ENCODE assay signal across 1 cellular context in genomic region chr16:70113982-70114826, GRCh38.
A peak's percentile ranks its signal among the peaks of the same experiment; 100 is the strongest.
TF ChIP-seq lines count a peak whose summit lies in the region.
"Not testable (repeated sequence)": the region's sequence is repeated elsewhere in the genome, so short reads cannot be mapped to it uniquely, and the experiment has no call there.

TSS of gene PDPR (plus strand) at chr16:70114332. CDS start at chr16:70120493, 6,161 bp downstream.

TF ChIP-seq in K562, 482 proteins besides CTCF, POLR2A, EP300 and RAD21 (continued from another document and continues in another):
- TF ChIP-seq E4F1 (CRISPR knock-in tag; IDR thresholded peaks at IDR 0.05; ENCODE audit: borderline replicate concordance), result peak; percentile 94
- peak; percentile 88 for TF ChIP-seq CHD2 (IDR thresholded peaks at IDR 0.05; ENCODE audit: low read depth, low read length)
- peak; percentile 53 for TF ChIP-seq TAF1 (IDR thresholded peaks at IDR 0.05; ENCODE audit: control insufficient read depth, extremely low read depth, insufficient read depth, low read length, severe bottlenecking)
- TF ChIP-seq BHLHE40 (IDR thresholded peaks at IDR 0.05; ENCODE audit: low read length), result peak; percentile 92
- TF ChIP-seq CREB3L1 (IDR thresholded peaks at IDR 0.05; ENCODE audit: borderline replicate concordance, low read depth), result peak; percentile 94
- TF ChIP-seq MGA (IDR thresholded peaks at IDR 0.05), result peak; percentile 85
- TF ChIP-seq MAX (CRISPR knock-in tag; IDR thresholded peaks at IDR 0.05), result peak; percentile 84
- peak; percentile 38 for TF ChIP-seq FIP1L1 (IDR thresholded peaks at IDR 0.05; ENCODE audit: low read depth, low read length, poor library complexity, severe bottlenecking)
- peak; percentile 100 for TF ChIP-seq MNT (conservative IDR thresholded peaks at IDR 0.05)
- TF ChIP-seq ATF1 (CRISPR knock-in tag; IDR thresholded peaks at IDR 0.05), result 0 out of 2 replicates have a peak, but pooled peaks have one; percentile 37
- TF ChIP-seq ATF1 (tag; IDR thresholded peaks at IDR 0.05), result peak; percentile 85
- peak; percentile 85 for TF ChIP-seq EGR1 (conservative IDR thresholded peaks at IDR 0.05)
- TF ChIP-seq KLF6 (CRISPR knock-in tag; IDR thresholded peaks at IDR 0.05; ENCODE audit: borderline replicate concordance), result peak; percentile 65; the same call in 1 of the 2 replicates
- TF ChIP-seq FOXK2 (conservative IDR thresholded peaks at IDR 0.05 in 1 of 2, IDR thresholded peaks at IDR 0.05 in 1 of 2; ENCODE audit: low read depth in 2 of 2), result peak; percentile 93 to 94
- TF ChIP-seq ATF7 (IDR thresholded peaks at IDR 0.05), result peak; percentile 66
- TF ChIP-seq NRF1 (conservative IDR thresholded peaks at IDR 0.05 in 1 of 2, IDR thresholded peaks at IDR 0.05 in 1 of 2), result peak; percentile 68 to 70
- not testable (repeated sequence) for TF ChIP-seq NR2C2 (CRISPR knock-in tag; IDR thresholded peaks at IDR 0.05); JUND (tag; IDR thresholded peaks at IDR 0.05; ENCODE audit: borderline replicate concordance, low read depth, low read length); TOE1 (CRISPR knock-in tag; IDR thresholded peaks at IDR 0.05; ENCODE audit: borderline replicate concordance, low read depth)
- peak; percentile 93 for TF ChIP-seq NR2C2 (tag; IDR thresholded peaks at IDR 0.05)
- TF ChIP-seq RAD51 (IDR thresholded peaks at IDR 0.05; ENCODE audit: borderline replicate concordance, low read depth), result peak; percentile 82
- TF ChIP-seq MAZ (CRISPR knock-in tag; conservative IDR thresholded peaks at IDR 0.05 in 1 of 2, IDR thresholded peaks at IDR 0.05 in 1 of 2), result peak in 1 of 2 experiments; percentile 56; a peak in 2 of 4 replicates
- peak; percentile 75 for TF ChIP-seq CREB1 (IDR thresholded peaks at IDR 0.05)
- peak; percentile 88 for TF ChIP-seq CREB1 (CRISPR knock-in tag; IDR thresholded peaks at IDR 0.05)
- TF ChIP-seq CCNT2 (IDR thresholded peaks at IDR 0.05; ENCODE audit: borderline replicate concordance, extremely low read depth, insufficient read length, low read depth, low read length), result peak; percentile 35
- 0 out of 2 replicates have a peak, but pooled peaks have one; percentile 50 for TF ChIP-seq JUND (IDR thresholded peaks at IDR 0.05; ENCODE audit: borderline replicate concordance, low read depth, low read length)
- TF ChIP-seq RBM25 (IDR thresholded peaks at IDR 0.05; ENCODE audit: low read depth, low read length, severe bottlenecking), result peak; percentile 31
- peak; percentile 76 for TF ChIP-seq POLR2G (IDR thresholded peaks at IDR 0.05; ENCODE audit: low read depth, low read length)
- peak; percentile 69 for TF ChIP-seq GABPA (tag; conservative IDR thresholded peaks at IDR 0.05; ENCODE audit: low read depth)
- 0 out of 4 replicates have a peak, but pooled peaks of 1 of the 2 experiments have one; percentile 16 for TF ChIP-seq TEAD1 (CRISPR knock-in tag; IDR thresholded peaks at IDR 0.05)
- peak; percentile 40 for TF ChIP-seq VEZF1 (CRISPR knock-in tag; IDR thresholded peaks at IDR 0.05)
- peak; percentile 89 for TF ChIP-seq CREM (IDR thresholded peaks at IDR 0.05; ENCODE audit: low read depth)
- peak in 1 of 3 experiments; percentile 15 for TF ChIP-seq YY1 (IDR thresholded peaks at IDR 0.05; ENCODE audit: borderline replicate concordance in 1 of 3, control insufficient read depth in 1 of 3, extremely low read depth in 1 of 3, insufficient read depth in 3 of 3, insufficient read length in 1 of 3, insufficient replicate concordance in 2 of 3, low read depth in 1 of 3, low read length in 2 of 3)
- TF ChIP-seq TOE1 (IDR thresholded peaks at IDR 0.05; ENCODE audit: borderline replicate concordance), result peak; percentile 74; the same call in 1 of the 2 replicates
- peak; percentile 68 for TF ChIP-seq RBFOX2 (IDR thresholded peaks at IDR 0.05; ENCODE audit: low read depth, low read length)
- TF ChIP-seq HES1 (IDR thresholded peaks at IDR 0.05; ENCODE audit: low read depth), result peak; percentile 43; the same call in 1 of the 2 replicates
- 0 out of 2 replicates have a peak, but pooled peaks have one; percentile 44 for TF ChIP-seq MBD2 (IDR thresholded peaks at IDR 0.05; ENCODE audit: borderline replicate concordance, low read depth)
- peak in 1 of 2 experiments; percentile 26; a peak in 1 of 4 replicates for TF ChIP-seq HDAC1 (IDR thresholded peaks at IDR 0.05)
- TF ChIP-seq ZNF511 (CRISPR knock-in tag; IDR thresholded peaks at IDR 0.05), result 0 out of 2 replicates have a peak, but pooled peaks have one; percentile 37
